ENCODE assay signal across 17 cellular contexts in genomic region chr6:71254323-71254722, GRCh38. TPM values are rescaled to one million over a fixed set of nuclear protein-coding genes. Genes with fewer than 3 reads are reported as not detected.
A peak's percentile ranks its signal among the peaks of the same experiment; 100 is the strongest.
DNase-seq lines count a peak whose midpoint lies in the region; ATAC-seq and TF ChIP-seq lines count a peak whose summit lies in the region.
"Had no signal": no experiment of that assay in that cellular context is flagged by ENCODE, and none has a peak within 500 bp of the region (broad histone marks: within the 10 kb centered on the region; RNA-seq: fewer than 3 reads in every experiment).

No MANE protein-coding gene starts in this region.

- POLR2A ChIA-PET in RWPE1 (lab: Yijun Ruan, JAX; ENCODE audit: low non-redundant PET): no interaction called here

- no peak overlapping the region for H3K4me3 ChIP-seq in BE2C (ENCODE audit: low read depth, low read length)
- no peak overlapping the region for H3K4me3 ChIP-seq in Loucy (ENCODE audit: low read length, poor library complexity, severe bottlenecking)
- H3K4me3 ChIP-seq: body of pancreas had no signal

- H3K4me1 Mint-ChIP-seq in effector memory CD8-positive, alpha-beta T cell (ENCODE audit: low read depth in 2 of 2): no peaks in the 10 kb centered on the region

- H3K4me1 ChIP-seq in BE2C (peaks cover 25% of the 10 kb centered on the region), Loucy (ENCODE audit: insufficient read depth, low read length, poor library complexity, severe bottlenecking) (peaks cover 16% of the 10 kb centered on the region)
- H3K4me1 ChIP-seq: body of pancreas had no signal

- ATAC-seq in effector memory CD8-positive, alpha-beta T cell (replicated peaks): no peak
- no peak for ATAC-seq in GM19328 (IDR thresholded peaks at IDR 0.05; ENCODE audit: unreplicated experiment)
- ATAC-seq: body of pancreas, esophagus mucosa, HCT116 had no signal

- no peaks in the 10 kb centered on the region for H3K9me3 Mint-ChIP-seq in effector memory CD8-positive, alpha-beta T cell
- H3K9me3 Mint-ChIP-seq: activated CD4-positive, alpha-beta T cell treated with anti-CD3 and anti-CD28 coated beads, Interleukin-2, amount 10 ng/mL, durations not matched to agents 24 days and 14 days; activated naive CD4-positive, alpha-beta T cell treated with anti-CD3 and anti-CD28 coated beads, Interleukin-2, amount 50 U/mL, for 24 hours; dendritic cell treated with granulocyte-macrophage colony-stimulating factor and Interleukin-4, amounts not matched to agents 40 ng/mL and 50 ng/mL, for 4 days had no signal

- H3K27me3 ChIP-seq in BE2C (no peaks in the 10 kb centered on the region), Loucy (ENCODE audit: insufficient read depth, low read length, poor library complexity, severe bottlenecking) (no peaks in the 10 kb centered on the region)
- H3K27me3 ChIP-seq: body of pancreas had no signal

- H3K27ac Mint-ChIP-seq in effector memory CD8-positive, alpha-beta T cell: no peak overlapping the region
- H3K27ac Mint-ChIP-seq: activated CD4-positive, alpha-beta T cell treated with anti-CD3 and anti-CD28 coated beads, Interleukin-2, amount 10 ng/mL, durations not matched to agents 24 days and 14 days; activated naive CD4-positive, alpha-beta T cell treated with anti-CD3 and anti-CD28 coated beads, Interleukin-2, amount 50 U/mL, for 24 hours; dendritic cell treated with granulocyte-macrophage colony-stimulating factor and Interleukin-4, amounts not matched to agents 40 ng/mL and 50 ng/mL, for 4 days had no signal

- no peaks in the 10 kb centered on the region for H3K36me3 ChIP-seq in BE2C
- no peaks in the 10 kb centered on the region for H3K36me3 ChIP-seq in Loucy (ENCODE audit: insufficient read depth, low read length)

- CTCF ChIA-PET in RWPE1 (lab: Yijun Ruan, JAX): no interaction called here

- H3K79me2 ChIP-seq in Loucy (ENCODE audit: insufficient read depth, low read length): no peaks in the 10 kb centered on the region

- TF ChIP-seq CTCF in BE2C (IDR thresholded peaks at IDR 0.05; ENCODE audit: low read depth, low read length) (no peak), Loucy (conservative IDR thresholded peaks at IDR 0.05; ENCODE audit: low read length) (no peak), RWPE1 (conservative IDR thresholded peaks at IDR 0.05; ENCODE audit: low read depth) (no peak)

- H4K20me1 ChIP-seq in Loucy (ENCODE audit: insufficient read depth, low read length, poor library complexity, severe bottlenecking): no peaks in the 10 kb centered on the region

- H3K36me3 Mint-ChIP-seq in effector memory CD8-positive, alpha-beta T cell (ENCODE audit: insufficient read depth): no peaks in the 10 kb centered on the region
- H3K36me3 Mint-ChIP-seq: activated naive CD4-positive, alpha-beta T cell treated with anti-CD3 and anti-CD28 coated beads, Interleukin-2, amount 50 U/mL, for 24 hours had no signal

- H3F3A ChIP-seq in Loucy (ENCODE audit: low read depth): no peaks in the 10 kb centered on the region

- no peak overlapping the region for H3K9ac ChIP-seq in Loucy (ENCODE audit: low read depth, low read length, poor library complexity, severe bottlenecking)

- H3K9me2 ChIP-seq in Loucy (replicated peaks; ENCODE audit: low read depth, low read length): no peaks in the 10 kb centered on the region

- H3K9me3 ChIP-seq in BE2C (no peaks in the 10 kb centered on the region), Loucy (ENCODE audit: insufficient read depth, low read depth, low read length) (no peaks in the 10 kb centered on the region)
- H3K9me3 ChIP-seq: body of pancreas had no signal

- no peak overlapping the region for H3K4me2 ChIP-seq in Loucy (ENCODE audit: low read depth, low read length, poor library complexity, severe bottlenecking)

- H3K27ac ChIP-seq in RWPE1: no peak overlapping the region
- H3K27ac ChIP-seq: body of pancreas had no signal

- H3K27me3 Mint-ChIP-seq in effector memory CD8-positive, alpha-beta T cell: peaks cover 29 to 30% of the 10 kb centered on the region in 2 donors
- H3K27me3 Mint-ChIP-seq: activated CD4-positive, alpha-beta T cell treated with anti-CD3 and anti-CD28 coated beads, Interleukin-2, amount 10 ng/mL, durations not matched to agents 24 days and 14 days; dendritic cell treated with granulocyte-macrophage colony-stimulating factor and Interleukin-4, amounts not matched to agents 40 ng/mL and 50 ng/mL, for 4 days had no signal

- DNase-seq in BE2C (peak; percentile 87), NCI-H82 (lab: John Stamatoyannopoulos, UW) (peak; percentile 87), iPS-NIHi11 (ENCODE audit: low spot score) (peak; percentile 18), RWPE1 (ENCODE audit: low spot score) (no peak), SIG-M5 (lab: John Stamatoyannopoulos, UW) (no peak)
- no peak for DNase-seq in effector memory CD8-positive, alpha-beta T cell
- DNase-seq: activated CD4-positive, alpha-beta T cell treated with anti-CD3 and anti-CD28 coated beads, Interleukin-2, amount 10 ng/mL, durations not matched to agents 24 days and 14 days; body of pancreas; GDM1; NCI-H2081; stimulated activated CD4-positive, alpha-beta T cell treated with anti-CD3 and anti-CD28 coated beads, Interleukin-4, amount 100 ng/mL, for 1 hour had no signal

- 0 out of 2 replicates have a peak overlapping the region, but pooled peaks have one; percentile 1 for H2AFZ ChIP-seq in Loucy (ENCODE audit: low read length)

- H3K4me3 Mint-ChIP-seq in effector memory CD8-positive, alpha-beta T cell: no peak overlapping the region
- H3K4me3 Mint-ChIP-seq: activated CD4-positive, alpha-beta T cell treated with anti-CD3 and anti-CD28 coated beads, Interleukin-2, amount 10 ng/mL, durations not matched to agents 24 days and 14 days; activated naive CD4-positive, alpha-beta T cell treated with anti-CD3 and anti-CD28 coated beads, Interleukin-2, amount 50 U/mL, for 24 hours; dendritic cell treated with granulocyte-macrophage colony-stimulating factor and Interleukin-4, amounts not matched to agents 40 ng/mL and 50 ng/mL, for 4 days had no signal

RNA-seq across cellular contexts. Expression of gene OGFRL1, which starts 34.3 kb away (rescaled TPM):
- polyA plus RNA-seq in BE2C (2012; ENCODE audit: insufficient read depth, insufficient read length, low read depth): 4.6 TPM

Comparison
In these comparisons a context has a peak if more than half of its experiments do, and no peak if none do; other contexts are left out.
1. DNase-seq: peak in BE2C (single experiment), NCI-H82 (single experiment) and iPS-NIHi11 (single experiment); none in RWPE1 (single experiment), effector memory CD8-positive, alpha-beta T cell (0 of 3) and SIG-M5 (single experiment).